In genomic region chr1:21955474-21956281, GRCh38 we compare ENCODE assay signal across 13 cellular contexts. TPM values are rescaled to one million over a fixed set of nuclear protein-coding genes. Genes with fewer than 3 reads are reported as not detected.
DNase-seq lines count a peak whose midpoint lies in the region; ATAC-seq and TF ChIP-seq lines count a peak whose summit lies in the region.
"Had no signal": no experiment of that assay in that cellular context is flagged by ENCODE, and none has a peak within 500 bp of the region (broad histone marks: within the 10 kb centered on the region; RNA-seq: fewer than 3 reads in every experiment).

No MANE protein-coding gene starts in this region.

- no peaks in the 10 kb centered on the region for H3K9me3 ChIP-seq in adipocyte (ENCODE audit: control insufficient read depth, low read length)
- H3K9me3 ChIP-seq in right atrium auricular region = no peaks in the 10 kb centered on the region
- H3K9me3 ChIP-seq in stomach smooth muscle (ENCODE audit: control insufficient read depth in 2 of 2, low read length in 2 of 2) = no peaks in the 10 kb centered on the region

- DNase-seq in HT-29 (ENCODE audit: low spot score) = peak; percentile 70
- DNase-seq in adipocyte (ENCODE audit: low read depth) = no peak
- DNase-seq in right atrium auricular region (ENCODE audit: low spot score) = no peak
- no peak for DNase-seq in C1 segment of cervical spinal cord (lab: John Stamatoyannopoulos, UW)
- DNase-seq: activated T-cell treated with anti-CD3 and anti-CD28 coated beads, Interleukin-2, amount 50 U/mL, for 24 hours; EL; NCI-H2227 treated with DMSO at 0.1 percent for 48 hours; SW 1271 had no signal

- H3K36me3 ChIP-seq in adipocyte (ENCODE audit: control insufficient read depth, insufficient read depth, low read length, severe bottlenecking) (no peaks in the 10 kb centered on the region), right atrium auricular region (no peaks in the 10 kb centered on the region), stomach smooth muscle (ENCODE audit: control insufficient read depth in 2 of 2, insufficient read depth in 2 of 2, low read length in 2 of 2) (no peaks in the 10 kb centered on the region)

- H3K4me1 ChIP-seq in adipocyte (ENCODE audit: control insufficient read depth, insufficient read depth, low read length) (peaks cover 21% of the 10 kb centered on the region), right atrium auricular region (peaks cover 0 to 36% of the 10 kb centered on the region in 2 donors), stomach smooth muscle (ENCODE audit: control insufficient read depth, insufficient read depth, low read length) (peaks cover 22% of the 10 kb centered on the region)

- ATAC-seq in GM21367 (IDR thresholded peaks at IDR 0.05; ENCODE audit: unreplicated experiment) (no peak), GM21526 (IDR thresholded peaks at IDR 0.05; ENCODE audit: low FRiP score, unreplicated experiment) (no peak), HG03457 (IDR thresholded peaks at IDR 0.05; ENCODE audit: unreplicated experiment) (no peak)

- H3K4me3 ChIP-seq in adipocyte (ENCODE audit: low read length) (no peak overlapping the region), right atrium auricular region (no peak overlapping the region), stomach smooth muscle (ENCODE audit: low read length in 2 of 2) (no peak overlapping the region)

- TF ChIP-seq CTCF in right atrium auricular region (IDR thresholded peaks at IDR 0.05) = no peak

- peak overlapping the region; percentile 80 to 81 for H3K27ac ChIP-seq in right atrium auricular region
- peak overlapping the region; percentile 62 for H3K27ac ChIP-seq in stomach smooth muscle (ENCODE audit: low read length)

- peak overlapping the region; percentile 83 for H3K9ac ChIP-seq in adipocyte (ENCODE audit: low read length)
- H3K9ac ChIP-seq in stomach smooth muscle (ENCODE audit: low read length in 2 of 2) = no peak overlapping the region

- H3K27me3 ChIP-seq in adipocyte (replicated peaks; ENCODE audit: control insufficient read depth, insufficient read depth, low read length) = no peaks in the 10 kb centered on the region
- no peaks in the 10 kb centered on the region for H3K27me3 ChIP-seq in right atrium auricular region
- no peaks in the 10 kb centered on the region for H3K27me3 ChIP-seq in stomach smooth muscle (ENCODE audit: control insufficient read depth in 1 of 2, insufficient read depth in 2 of 2, low read length in 2 of 2)

RNA-seq across cellular contexts. Expression of gene HSPG2, which starts 18.6 kb away (rescaled TPM):
- total RNA-seq in HT-29 (2014; rRNA removed; shearing (Covaris generic)) = 163 and 235 TPM in 2 replicates
- 100 to 1,000 TPM; 424 to 557 TPM for total RNA-seq in right atrium auricular region

RNA-seq across cellular contexts. Expression of gene CELA3B, which starts 21.1 kb away (rescaled TPM):
- total RNA-seq in HT-29 (2014; rRNA removed; shearing (Covaris generic)) = 0.81 TPM in 1 of 2 replicates, not detected in the other
- total RNA-seq in right atrium auricular region = not detected

RNA-seq across cellular contexts. Expression of gene CELA3A, which starts 45.8 kb away (rescaled TPM):
- 0.13 TPM in 1 of 2 replicates, not detected in the other for total RNA-seq in HT-29 (2014; rRNA removed; shearing (Covaris generic))
- not detected for total RNA-seq in right atrium auricular region
- total RNA-seq: dermis microvascular lymphatic vessel endothelial cell had no signal
